In the genomic region with DNA sequence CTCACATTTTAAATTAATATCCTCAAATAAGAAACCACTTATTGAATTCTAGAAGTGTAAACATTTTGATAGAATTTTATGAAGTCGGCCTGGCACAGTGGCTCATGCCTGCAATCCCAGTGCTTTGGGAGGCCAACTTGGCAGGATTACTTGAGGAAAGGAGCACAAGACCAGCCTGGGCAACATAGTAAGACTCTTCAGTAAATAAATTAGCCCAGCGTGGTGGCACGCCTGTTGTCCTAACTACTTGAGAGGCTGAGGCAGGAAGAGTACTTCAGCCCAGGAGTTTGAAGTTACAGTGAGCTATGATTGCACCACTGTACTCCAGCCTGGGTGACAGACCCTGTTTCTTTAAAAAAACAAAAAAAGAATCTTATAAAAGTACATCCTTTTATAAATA, we compare ENCODE assay signal across 14 cellular contexts. TPM values are rescaled to one million over a fixed set of nuclear protein-coding genes. Genes with fewer than 3 reads are reported as not detected.
DNase-seq lines count a peak whose midpoint lies in the region; TF ChIP-seq lines count a peak whose summit lies in the region.
"Had no signal": no experiment of that assay in that cellular context is flagged by ENCODE, and none has a peak within 500 bp of the region (broad histone marks: within the 10 kb centered on the region; RNA-seq: fewer than 3 reads in every experiment).

No MANE protein-coding gene starts in this region.

- CTCF ChIA-PET in AG04450 (lab: Charles Lee) = interaction anchor here (0.6 kb wide), 1 partner anchor 10 kb away, joined by 3 read pairs; no protein-coding TSS in a partner anchor

- no peak overlapping the region for H2AK5ac ChIP-seq in neuronal stem cell (ENCODE audit: low read depth, low read length)

- no peaks in the 10 kb centered on the region for H3K9me3 ChIP-seq in AG04450 (ENCODE audit: control insufficient read depth, insufficient read depth, low read length)
- no peaks in the 10 kb centered on the region for H3K9me3 ChIP-seq in neuronal stem cell (replicated peaks in 1 of 2; ENCODE audit: control insufficient read depth in 2 of 2, insufficient read depth in 1 of 2, low read depth in 1 of 2, low read length in 2 of 2)
- H3K9me3 ChIP-seq: BE2C, Caco-2 had no signal

- no CpG with 5 or more reads among the region's 3 CpGs for WGBS in neuronal stem cell (ENCODE audit: extremely low coverage in 2 of 2, insufficient read length in 2 of 2, insufficient replicate concordance in 1 of 2), 2 donors

- POLR2A ChIA-PET in AG04450 (lab: Yijun Ruan, JAX) = no interaction called here

- no peak overlapping the region for H4K91ac ChIP-seq in neuronal stem cell (ENCODE audit: low read depth, low read length, poor library complexity)

- no peak overlapping the region for H2BK120ac ChIP-seq in neuronal stem cell (ENCODE audit: low read depth, low read length)

- H3K4ac ChIP-seq in neuronal stem cell (ENCODE audit: low read length) = no peak overlapping the region

- no peak overlapping the region for H2AFZ ChIP-seq in neuronal stem cell (ENCODE audit: low read length)

- H3K18ac ChIP-seq in neuronal stem cell (ENCODE audit: low read length) = no peak overlapping the region

- no peak overlapping the region for H2BK5ac ChIP-seq in neuronal stem cell (ENCODE audit: low read length)

- no peak overlapping the region for H4K8ac ChIP-seq in neuronal stem cell (ENCODE audit: low read depth, low read length)

- DNase-seq in AG04450 (ENCODE audit: low read depth, low spot score) = no peak
- DNase-seq in DMS79 treated with DMSO at 0.1 percent for 48 hours (lab: John Stamatoyannopoulos, UW) = peak; percentile 34
- DNase-seq in medulla oblongata (ENCODE audit: extremely low spot score) = peak; percentile 12
- no peak for DNase-seq in COLO668 (lab: John Stamatoyannopoulos, UW; ENCODE audit: unreplicated experiment)
- DNase-seq in neuronal stem cell (ENCODE audit: low spot score) = no peak
- no peak for DNase-seq in NCI-H1694 (lab: John Stamatoyannopoulos, UW)
- DNase-seq: BE2C; C1 segment of cervical spinal cord; Caco-2; CD4-positive, CD25-positive, alpha-beta regulatory T cell; CD8-positive, alpha-beta memory T cell; H9; KG1 had no signal

- H3K23ac ChIP-seq in neuronal stem cell (ENCODE audit: low read depth, low read length, poor library complexity) = no peak overlapping the region

- H3K27me3 ChIP-seq in AG04450 (ENCODE audit: control insufficient read depth, insufficient read depth, low read length) = no peaks in the 10 kb centered on the region
- no peaks in the 10 kb centered on the region for H3K27me3 ChIP-seq in neuronal stem cell (ENCODE audit: control insufficient read depth in 3 of 3, insufficient read depth in 3 of 3, low read depth in 1 of 3, low read length in 3 of 3)
- H3K27me3 ChIP-seq: BE2C had no signal

- TF ChIP-seq CTCF in AG04450 (IDR thresholded peaks at IDR 0.05; ENCODE audit: low read depth, low read length) (no peak), VCaP (conservative IDR thresholded peaks at IDR 0.05) (no peak)

- no peak overlapping the region for H3K9ac ChIP-seq in neuronal stem cell (ENCODE audit: low read depth, low read length, poor library complexity)

- no peaks in the 10 kb centered on the region for H3K79me1 ChIP-seq in neuronal stem cell (ENCODE audit: low read depth, low read length)

- H3K4me3 ChIP-seq in AG04450 (ENCODE audit: low read depth, low read length) (no peak overlapping the region), neuronal stem cell (ENCODE audit: low read length in 2 of 2) (no peak overlapping the region)

- no peak overlapping the region for H3K14ac ChIP-seq in neuronal stem cell (ENCODE audit: low read length)

- H3K27ac ChIP-seq in AG04450 (ENCODE audit: low read depth, low read length) (peak overlapping the region; percentile 21), VCaP (peak overlapping the region; percentile 19; the same call in 1 of the 2 replicates), neuronal stem cell (replicated peaks; ENCODE audit: low read length) (no peak overlapping the region)

- no peak overlapping the region for H3K4me2 ChIP-seq in neuronal stem cell (ENCODE audit: insufficient read depth, low read length, poor library complexity, severe bottlenecking)

- H3K36me3 ChIP-seq in neuronal stem cell (replicated peaks in 1 of 2; ENCODE audit: control insufficient read depth in 2 of 2, insufficient read depth in 2 of 2, low read length in 2 of 2) = peaks cover 1 to 5% of the 10 kb centered on the region in 2 donors
- H3K36me3 ChIP-seq: BE2C had no signal

- no peak overlapping the region for H2BK15ac ChIP-seq in neuronal stem cell (ENCODE audit: low read length)

- H2BK12ac ChIP-seq in neuronal stem cell (ENCODE audit: low read length) = no peak overlapping the region

- no peaks in the 10 kb centered on the region for H3K4me1 ChIP-seq in neuronal stem cell (ENCODE audit: control insufficient read depth in 2 of 2, insufficient read depth in 1 of 2, low read depth in 1 of 2, low read length in 2 of 2)
- H3K4me1 ChIP-seq: BE2C, Caco-2 had no signal

RNA-seq across cellular contexts. Expression of gene ZNF410, which starts 8.9 kb away (rescaled TPM):
- 54.5 and 55.3 TPM in 2 replicates for polyA plus RNA-seq in AG04450 (2011; rRNA removed)
- polyA minus RNA-seq in AG04450 (2011; rRNA and poly(A)+ RNA removed) = 41.0 and 51.4 TPM in 2 replicates
- 22.3 TPM for polyA plus RNA-seq in neuronal stem cell (2013, experiment 1 of 2)
- polyA plus RNA-seq in neuronal stem cell (2013, experiment 2 of 2) = 23.2 TPM

RNA-seq across cellular contexts. Expression of gene PTGR2, which starts 26.2 kb away (rescaled TPM):
- 4.5 and 6.9 TPM in 2 replicates for polyA plus RNA-seq in AG04450 (2011; rRNA removed)
- polyA minus RNA-seq in AG04450 (2011; rRNA and poly(A)+ RNA removed) = 1.6 and 1.9 TPM in 2 replicates
- 15.1 TPM for polyA plus RNA-seq in neuronal stem cell (2013, experiment 1 of 2)
- polyA plus RNA-seq in neuronal stem cell (2013, experiment 2 of 2) = 14.4 TPM

Comparison
In these comparisons a context has a peak if more than half of its experiments do, and no peak if none do; other contexts are left out.
1. DNase-seq: peak in DMS79 treated with DMSO at 0.1 percent for 48 hours (single experiment) and medulla oblongata (single experiment); none in AG04450 (single experiment), COLO668 (single experiment), neuronal stem cell (single experiment) and NCI-H1694 (single experiment).